5 cellular contexts compared by ENCODE assay signal in genomic region chr22:10678720-10679119, GRCh38.
A peak's percentile ranks its signal among the peaks of the same experiment; 100 is the strongest.
DNase-seq lines count a peak whose midpoint lies in the region; TF ChIP-seq lines count a peak whose summit lies in the region.
"Not testable (repeated sequence)": the region's sequence is repeated elsewhere in the genome, so short reads cannot be mapped to it uniquely, and the experiment has no call there.

No MANE protein-coding gene starts in this region.

- not testable (repeated sequence) for H3K27ac ChIP-seq in PC-9, VCaP

- not testable (repeated sequence) for H3F3A ChIP-seq in Loucy (ENCODE audit: low read depth); PC-9 (ENCODE audit: insufficient read depth, low read depth)

- H3K79me2 ChIP-seq in Loucy (ENCODE audit: insufficient read depth, low read length); PC-9 (ENCODE audit: low read depth): not testable (repeated sequence)

- H3K27me3 ChIP-seq in BE2C; Loucy (ENCODE audit: insufficient read depth, low read length, poor library complexity, severe bottlenecking); PC-9 (ENCODE audit: insufficient read depth, low read depth): not testable (repeated sequence)

- H3K9me2 ChIP-seq in Loucy (replicated peaks; ENCODE audit: low read depth, low read length); PC-9 (ENCODE audit: insufficient read depth): not testable (repeated sequence)

- H3K4me2 ChIP-seq in Loucy (ENCODE audit: low read depth, low read length, poor library complexity, severe bottlenecking); PC-9: not testable (repeated sequence)

- BruUV-seq in PC-9 (replicated peaks; lab: Mats Ljungman, UMichigan): not testable (repeated sequence)

- H2AFZ ChIP-seq in Loucy (ENCODE audit: low read length); PC-9: not testable (repeated sequence)

- not testable (repeated sequence) for H4K20me1 ChIP-seq in Loucy (ENCODE audit: insufficient read depth, low read length, poor library complexity, severe bottlenecking); PC-9 (ENCODE audit: insufficient read depth)

- intact Hi-C loops in PC-9 (cut with micrococcal nuclease; ENCODE audit: unreplicated experiment): not testable (repeated sequence)

- POLR2A ChIA-PET in PC-9 (lab: Charles Lee; ENCODE audit: unreplicated experiment): not testable (repeated sequence)

- H3K9me3 Mint-ChIP-seq in glutamatergic neuron (ENCODE audit: unreplicated experiment): not testable (repeated sequence)

- CTCF ChIA-PET in PC-9 (lab: Charles Lee): not testable (repeated sequence)

- H3K4me3 Mint-ChIP-seq in glutamatergic neuron (ENCODE audit: unreplicated experiment): not testable (repeated sequence)

- H3K36me3 ChIP-seq in BE2C; Loucy (ENCODE audit: insufficient read depth, low read length); PC-9 (ENCODE audit: low read depth): not testable (repeated sequence)

- H3K36me3 Mint-ChIP-seq in glutamatergic neuron (ENCODE audit: unreplicated experiment): not testable (repeated sequence)

- not testable (repeated sequence) for H3K4me1 Mint-ChIP-seq in glutamatergic neuron (ENCODE audit: low read depth, unreplicated experiment)

- H3K27me3 Mint-ChIP-seq in glutamatergic neuron (ENCODE audit: unreplicated experiment): not testable (repeated sequence)

- H3K27ac Mint-ChIP-seq in glutamatergic neuron (ENCODE audit: unreplicated experiment): not testable (repeated sequence)

- not testable (repeated sequence) for H3K4me1 ChIP-seq in BE2C; Loucy (ENCODE audit: insufficient read depth, low read length, poor library complexity, severe bottlenecking); PC-9 (replicated peaks; ENCODE audit: insufficient read depth)

- not testable (repeated sequence) for H3K9me3 ChIP-seq in BE2C; Loucy (ENCODE audit: insufficient read depth, low read depth, low read length); PC-9 (ENCODE audit: insufficient read depth, low read depth)

- DNase-seq in BE2C, PC-9, glutamatergic neuron: not testable (repeated sequence)

- 0 out of 2 replicates have a peak, but pooled peaks have one; percentile 4 for TF ChIP-seq CTCF in BE2C (IDR thresholded peaks at IDR 0.05; ENCODE audit: low read depth, low read length)
- TF ChIP-seq CTCF in Loucy (conservative IDR thresholded peaks at IDR 0.05; ENCODE audit: low read length): peak; percentile 28; the same call in 1 of the 2 replicates
- peak; percentile 57 for TF ChIP-seq CTCF in PC-9 (conservative IDR thresholded peaks at IDR 0.05)
- peak; percentile 36; the same call in 1 of the 2 replicates for TF ChIP-seq CTCF in VCaP (conservative IDR thresholded peaks at IDR 0.05)
- TF ChIP-seq CTCF in glutamatergic neuron (IDR thresholded peaks at IDR 0.05; ENCODE audit: partially characterized antibody, unreplicated experiment): peak; percentile 15

- not testable (repeated sequence) for H3K9ac ChIP-seq in Loucy (ENCODE audit: low read depth, low read length, poor library complexity, severe bottlenecking)

- H3K4me3 ChIP-seq in BE2C (ENCODE audit: low read depth, low read length); Loucy (ENCODE audit: low read length, poor library complexity, severe bottlenecking); PC-9: not testable (repeated sequence)

Comparison
In these comparisons a context has a peak if more than half of its experiments do, and no peak if none do; other contexts are left out.
1. CTCF ChIP-seq: peak in every context shown above with its lines; median percentile 57 in PC-9; 36 in VCaP; 28 in Loucy; 15 in glutamatergic neuron; 4 in BE2C.